ENCODE assay signal across 31 cellular contexts in genomic region chr10:101096378-101096777, GRCh38. TPM values are rescaled to one million over a fixed set of nuclear protein-coding genes. Genes with fewer than 3 reads are reported as not detected.
"Had no signal": no experiment of that assay in that cellular context is flagged by ENCODE, and none has a peak within 500 bp of the region (broad histone marks: within the 10 kb centered on the region; RNA-seq: fewer than 3 reads in every experiment).

No MANE protein-coding gene starts in this region.

- H3K4me3 ChIP-seq: neural progenitor cell, pancreas, prostate gland, right atrium auricular region, skin epidermis, smooth muscle cell, spleen, suprapubic skin, testis, tibial artery, transverse colon, upper lobe of right lung, uterus had no signal

- H3K4me1 ChIP-seq: pancreas, prostate gland, right atrium auricular region, testis, tibial artery, transverse colon, upper lobe of right lung, uterus had no signal

- DNase-seq: spleen; stimulated activated CD4-positive, alpha-beta T cell treated with anti-CD3 and anti-CD28 coated beads, Interleukin-12 subunit alpha, Interleukin-12 subunit beta, amount 100 ng/mL, for 4 hours; stimulated activated CD4-positive, alpha-beta T cell treated with anti-CD3 and anti-CD28 coated beads, Interleukin-1b, Interleukin-23, amount 100 ng/mL, for 48 hours; stimulated activated CD4-positive, alpha-beta T cell treated with anti-CD3 and anti-CD28 coated beads, Interleukin-4, amount 100 ng/mL, for 1 hour; stimulated activated CD4-positive, alpha-beta T cell treated with anti-CD3 and anti-CD28 coated beads, Interleukin-4, amount 100 ng/mL, for 4 hours; stimulated activated CD8-positive, alpha-beta memory T cell treated with anti-CD3 and anti-CD28 coated beads, Interleukin-4, amount 100 ng/mL, for 48 hours; stimulated activated naive CD8-positive, alpha-beta T cell treated with anti-CD3 and anti-CD28 coated beads, Interleukin-15, Interleukin-2, amounts not matched to agents 100 U/mL and 50 U/mL, for 24 hours; transverse colon had no signal

- H3K9me3 Mint-ChIP-seq: natural killer cell; stimulated activated memory B cell treated with anti-CD40 and anti-IgM and Interleukin-4, amounts not matched to agents 10 μg/mL and 1 μg/mL and 100 μg/mL, for 72 hours; stimulated activated naive CD8-positive, alpha-beta T cell treated with anti-CD3 and anti-CD28 coated beads, Interleukin-15, amount 100 ng/mL, for 72 hours had no signal

- H3K36me3 ChIP-seq: neural progenitor cell, neutrophil, pancreas, prostate gland, right atrium auricular region, spleen, suprapubic skin, tibial artery, transverse colon, upper lobe of right lung, uterus had no signal

- H3K36me3 Mint-ChIP-seq: natural killer cell; neural progenitor cell; stimulated activated memory B cell treated with anti-CD40 and anti-IgM and Interleukin-4, amounts not matched to agents 10 μg/mL and 1 μg/mL and 100 μg/mL, for 72 hours; type B pancreatic cell had no signal

- H3K27ac ChIP-seq: neural progenitor cell, neutrophil, pancreas, prostate gland, right atrium auricular region, skin epidermis, suprapubic skin, testis, tibial artery, transverse colon, upper lobe of right lung, uterus had no signal

- H3K4me3 Mint-ChIP-seq: natural killer cell; nephron; neural progenitor cell; stimulated activated memory B cell treated with anti-CD40 and anti-IgM and Interleukin-4, amounts not matched to agents 10 μg/mL and 1 μg/mL and 100 μg/mL, for 72 hours; stimulated activated naive CD8-positive, alpha-beta T cell treated with anti-CD3 and anti-CD28 coated beads, Interleukin-15, amount 100 ng/mL, for 72 hours; type B pancreatic cell had no signal

- H3K27me3 ChIP-seq: pancreas, testis had no signal

- H3K27ac Mint-ChIP-seq: natural killer cell; nephron; neural progenitor cell; stimulated activated memory B cell treated with anti-CD40 and anti-IgM and Interleukin-4, amounts not matched to agents 10 μg/mL and 1 μg/mL and 100 μg/mL, for 72 hours; stimulated activated naive CD8-positive, alpha-beta T cell treated with anti-CD3 and anti-CD28 coated beads, Interleukin-15, amount 100 ng/mL, for 72 hours; type B pancreatic cell had no signal

- H3K9ac ChIP-seq: neural progenitor cell had no signal

- H3K4me1 Mint-ChIP-seq: stimulated activated memory B cell treated with anti-CD40 and anti-IgM and Interleukin-4, amounts not matched to agents 10 μg/mL and 1 μg/mL and 100 μg/mL, for 72 hours had no signal

- H3K9me3 ChIP-seq: neutrophil, pancreas, prostate gland, right atrium auricular region, spleen, suprapubic skin, testis, tibial artery, transverse colon, upper lobe of right lung, uterus had no signal

RNA-seq across cellular contexts. Expression of gene TLX1, which starts 34.7 kb away (rescaled TPM):
- total RNA-seq: natural killer cell, omental fat pad, osteocyte, pancreas, posterior vena cava, right atrium auricular region, sciatic nerve, smooth muscle cell, suprapubic skin, upper lobe of right lung, urinary bladder, uterus had no signal
- polyA plus RNA-seq: neural cell, smooth muscle cell, urinary bladder had no signal
